In the genomic region with DNA sequence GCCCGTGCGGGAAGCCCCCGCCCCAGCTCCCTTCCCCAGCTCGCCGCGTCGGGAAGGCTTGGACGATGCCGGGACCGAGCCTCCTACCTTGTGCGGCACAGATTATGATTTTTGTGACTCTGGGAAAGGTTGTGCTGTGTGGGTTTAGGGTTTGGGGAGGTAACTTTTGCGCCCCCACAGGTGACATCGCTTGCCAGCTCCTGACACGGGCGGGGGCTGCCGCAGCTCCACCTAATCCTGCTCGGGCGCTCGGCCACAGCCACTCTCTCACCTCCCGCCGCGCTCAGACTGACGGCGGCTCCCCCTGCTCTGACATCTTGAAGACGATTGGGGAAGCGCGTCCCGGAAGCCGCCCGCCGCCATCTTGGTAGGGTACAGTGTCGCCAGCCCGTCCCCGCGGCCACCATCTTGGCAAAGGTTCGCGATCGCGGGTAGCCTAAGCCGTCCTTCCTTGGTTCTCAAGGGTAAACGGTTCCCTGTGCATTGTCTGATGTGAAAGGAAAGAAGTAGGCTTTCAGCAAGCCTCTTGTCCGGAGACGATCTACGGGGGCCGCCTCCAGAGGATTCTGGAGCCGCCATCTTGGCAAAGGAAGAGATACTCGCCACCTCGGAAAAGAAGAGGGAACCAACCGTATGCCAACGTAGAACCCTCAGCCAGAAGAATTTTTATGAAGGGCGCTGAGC, we compare ENCODE assay signal across 1 cellular context.
TF ChIP-seq lines count a peak whose summit lies in the region.

No MANE protein-coding gene starts in this region.

TF ChIP-seq in H1, 55 proteins besides CTCF, POLR2A, EP300 and RAD21:
- TF ChIP-seq CBX8 (IDR thresholded peaks at IDR 0.05; ENCODE audit: borderline replicate concordance, low read depth, low read length) (no peak), SP4 (IDR thresholded peaks at IDR 0.05; ENCODE audit: low read length) (0 out of 2 replicates have a peak, but pooled peaks have one; percentile 29), PHF8 (conservative IDR thresholded peaks at IDR 0.05; ENCODE audit: low read depth, low read length) (peak; percentile 35; the same call in 1 of the 2 replicates), CTBP2 (IDR thresholded peaks at IDR 0.05; ENCODE audit: borderline replicate concordance, insufficient read depth, insufficient read length, low read length) (peak; percentile 81), RXRA (IDR thresholded peaks at IDR 0.05; ENCODE audit: insufficient read depth, low read depth, low read length) (no peak), RBBP5 (IDR thresholded peaks at IDR 0.05; ENCODE audit: borderline replicate concordance, low read depth, low read length) (peak; percentile 55), SUZ12 (IDR thresholded peaks at IDR 0.05; ENCODE audit: low read length) (no peak), SP2 (IDR thresholded peaks at IDR 0.05; ENCODE audit: low read length) (no peak), SAP30 (IDR thresholded peaks at IDR 0.05; ENCODE audit: insufficient read depth, insufficient replicate concordance, low read length) (peak; percentile 73), JUND (IDR thresholded peaks at IDR 0.05; ENCODE audit: low read length) (no peak), FOSL1 (IDR thresholded peaks at IDR 0.05; ENCODE audit: insufficient read depth, low read depth, low read length) (no peak), GTF2F1 (IDR thresholded peaks at IDR 0.05; ENCODE audit: borderline replicate concordance, low read depth, low read length) (no peak), CEBPB (IDR thresholded peaks at IDR 0.05; ENCODE audit: low read depth, low read length) (no peak), SIX5 (IDR thresholded peaks at IDR 0.05; ENCODE audit: low read depth, low read length) (0 out of 2 replicates have a peak, but pooled peaks have one; percentile 21), JUN (IDR thresholded peaks at IDR 0.05; ENCODE audit: low read depth, low read length) (no peak), KDM1A (IDR thresholded peaks at IDR 0.05; ENCODE audit: borderline replicate concordance, low read length) (0 out of 2 replicates have a peak, but pooled peaks have one; percentile 42), RNF2 (IDR thresholded peaks at IDR 0.05; ENCODE audit: borderline replicate concordance, low read depth, low read length, missing control alignments, poor library complexity, severe bottlenecking) (no peak), EZH2 (IDR thresholded peaks at IDR 0.05; ENCODE audit: low read depth, low read length, severe bottlenecking) (no peak), MAFK (IDR thresholded peaks at IDR 0.05; ENCODE audit: low read depth, low read length) (no peak), HDAC2 (IDR thresholded peaks at IDR 0.05; ENCODE audit: borderline replicate concordance in 1 of 2, low read depth in 2 of 2, low read length in 2 of 2) (peak in 1 of 2 experiments; percentile 94; a peak in 2 of 4 replicates), E2F6 (IDR thresholded peaks at IDR 0.05) (peak; percentile 95), TAF1 (IDR thresholded peaks at IDR 0.05; ENCODE audit: low read depth, low read length) (peak; percentile 53; the same call in 1 of the 2 replicates), GABPA (IDR thresholded peaks at IDR 0.05; ENCODE audit: borderline replicate concordance, insufficient read depth, low read length) (no peak), ATF2 (IDR thresholded peaks at IDR 0.05; ENCODE audit: low read length) (peak; percentile 43; the same call in 1 of the 2 replicates), SIN3A (conservative IDR thresholded peaks at IDR 0.05 in 1 of 2, IDR thresholded peaks at IDR 0.05 in 1 of 2; ENCODE audit: low read depth in 1 of 2, low read length in 2 of 2) (peak; percentile 78 to 83; a peak in 2 of 4 replicates), CHD1 (IDR thresholded peaks at IDR 0.05; ENCODE audit: low read depth, low read length) (no peak), NANOG (IDR thresholded peaks at IDR 0.05; ENCODE audit: insufficient read depth, low read depth, low read length, poor library complexity, severe bottlenecking) (no peak), ASH2L (IDR thresholded peaks at IDR 0.05; ENCODE audit: low read length) (peak; percentile 91), NRF1 (IDR thresholded peaks at IDR 0.05; ENCODE audit: low read depth, low read length) (no peak), YY1 (IDR thresholded peaks at IDR 0.05; ENCODE audit: low read depth, low read length) (peak; percentile 100), CHD2 (IDR thresholded peaks at IDR 0.05; ENCODE audit: low read length) (no peak), SIRT6 (IDR thresholded peaks at IDR 0.05; ENCODE audit: low read length) (no peak), BACH1 (IDR thresholded peaks at IDR 0.05; ENCODE audit: low read length) (no peak), TCF12 (IDR thresholded peaks at IDR 0.05; ENCODE audit: low read depth, low read length) (no peak), KDM4A (IDR thresholded peaks at IDR 0.05; ENCODE audit: low read depth, low read length, severe bottlenecking) (peak; percentile 99), SP1 (IDR thresholded peaks at IDR 0.05; ENCODE audit: low read depth, low read length) (no peak), TBP (IDR thresholded peaks at IDR 0.05; ENCODE audit: low read depth, low read length) (peak; percentile 13; the same call in 1 of the 2 replicates), CREB1 (IDR thresholded peaks at IDR 0.05) (peak; percentile 52; the same call in 1 of the 2 replicates), SRF (IDR thresholded peaks at IDR 0.05; ENCODE audit: low read depth, low read length) (no peak), TAF7 (optimal IDR thresholded peaks at IDR 0.05; ENCODE audit: borderline replicate concordance, low read depth, low read length) (no peak), RFX5 (IDR thresholded peaks at IDR 0.05; ENCODE audit: borderline replicate concordance, low read depth, low read length) (no peak), POLR2AphosphoS5 (IDR thresholded peaks at IDR 0.05; ENCODE audit: low read depth, low read length) (peak; percentile 28; the same call in 1 of the 2 replicates), KDM5A (IDR thresholded peaks at IDR 0.05; ENCODE audit: low read length) (no peak), CBX5 (IDR thresholded peaks at IDR 0.05; ENCODE audit: low read depth, low read length) (no peak), TEAD4 (IDR thresholded peaks at IDR 0.05; ENCODE audit: low read depth, low read length) (no peak), EGR1 (IDR thresholded peaks at IDR 0.05; ENCODE audit: borderline replicate concordance, low read depth, low read length) (no peak), POU5F1 (IDR thresholded peaks at IDR 0.05; ENCODE audit: low read depth, low read length) (no peak), ZNF274 (IDR thresholded peaks at IDR 0.05; ENCODE audit: borderline replicate concordance, extremely low read depth, low read length) (no peak), BCL11A (IDR thresholded peaks at IDR 0.05; ENCODE audit: low read depth in 2 of 2, low read length in 2 of 2) (no peak), HDAC6 (IDR thresholded peaks at IDR 0.05; ENCODE audit: low read depth, low read length) (no peak), BRCA1 (IDR thresholded peaks at IDR 0.05; ENCODE audit: low read depth, low read length) (no peak)
- TF ChIP-seq, protein P1, sequence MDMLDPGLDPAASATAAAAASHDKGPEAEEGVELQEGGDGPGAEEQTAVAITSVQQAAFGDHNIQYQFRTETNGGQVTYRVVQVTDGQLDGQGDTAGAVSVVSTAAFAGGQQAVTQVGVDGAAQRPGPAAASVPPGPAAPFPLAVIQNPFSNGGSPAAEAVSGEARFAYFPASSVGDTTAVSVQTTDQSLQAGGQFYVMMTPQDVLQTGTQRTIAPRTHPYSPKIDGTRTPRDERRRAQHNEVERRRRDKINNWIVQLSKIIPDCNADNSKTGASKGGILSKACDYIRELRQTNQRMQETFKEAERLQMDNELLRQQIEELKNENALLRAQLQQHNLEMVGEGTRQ (IDR thresholded peaks at IDR 0.05; ENCODE audit: low read length), result no peak
- TF ChIP-seq, protein P2, sequence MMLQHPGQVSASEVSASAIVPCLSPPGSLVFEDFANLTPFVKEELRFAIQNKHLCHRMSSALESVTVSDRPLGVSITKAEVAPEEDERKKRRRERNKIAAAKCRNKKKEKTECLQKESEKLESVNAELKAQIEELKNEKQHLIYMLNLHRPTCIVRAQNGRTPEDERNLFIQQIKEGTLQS (IDR thresholded peaks at IDR 0.05; ENCODE audit: insufficient read depth, low read depth, low read length), result no peak
- TF ChIP-seq, protein P3, sequence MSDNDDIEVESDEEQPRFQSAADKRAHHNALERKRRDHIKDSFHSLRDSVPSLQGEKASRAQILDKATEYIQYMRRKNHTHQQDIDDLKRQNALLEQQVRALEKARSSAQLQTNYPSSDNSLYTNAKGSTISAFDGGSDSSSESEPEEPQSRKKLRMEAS (IDR thresholded peaks at IDR 0.05), result peak; percentile 90
- TF ChIP-seq, protein P4, sequence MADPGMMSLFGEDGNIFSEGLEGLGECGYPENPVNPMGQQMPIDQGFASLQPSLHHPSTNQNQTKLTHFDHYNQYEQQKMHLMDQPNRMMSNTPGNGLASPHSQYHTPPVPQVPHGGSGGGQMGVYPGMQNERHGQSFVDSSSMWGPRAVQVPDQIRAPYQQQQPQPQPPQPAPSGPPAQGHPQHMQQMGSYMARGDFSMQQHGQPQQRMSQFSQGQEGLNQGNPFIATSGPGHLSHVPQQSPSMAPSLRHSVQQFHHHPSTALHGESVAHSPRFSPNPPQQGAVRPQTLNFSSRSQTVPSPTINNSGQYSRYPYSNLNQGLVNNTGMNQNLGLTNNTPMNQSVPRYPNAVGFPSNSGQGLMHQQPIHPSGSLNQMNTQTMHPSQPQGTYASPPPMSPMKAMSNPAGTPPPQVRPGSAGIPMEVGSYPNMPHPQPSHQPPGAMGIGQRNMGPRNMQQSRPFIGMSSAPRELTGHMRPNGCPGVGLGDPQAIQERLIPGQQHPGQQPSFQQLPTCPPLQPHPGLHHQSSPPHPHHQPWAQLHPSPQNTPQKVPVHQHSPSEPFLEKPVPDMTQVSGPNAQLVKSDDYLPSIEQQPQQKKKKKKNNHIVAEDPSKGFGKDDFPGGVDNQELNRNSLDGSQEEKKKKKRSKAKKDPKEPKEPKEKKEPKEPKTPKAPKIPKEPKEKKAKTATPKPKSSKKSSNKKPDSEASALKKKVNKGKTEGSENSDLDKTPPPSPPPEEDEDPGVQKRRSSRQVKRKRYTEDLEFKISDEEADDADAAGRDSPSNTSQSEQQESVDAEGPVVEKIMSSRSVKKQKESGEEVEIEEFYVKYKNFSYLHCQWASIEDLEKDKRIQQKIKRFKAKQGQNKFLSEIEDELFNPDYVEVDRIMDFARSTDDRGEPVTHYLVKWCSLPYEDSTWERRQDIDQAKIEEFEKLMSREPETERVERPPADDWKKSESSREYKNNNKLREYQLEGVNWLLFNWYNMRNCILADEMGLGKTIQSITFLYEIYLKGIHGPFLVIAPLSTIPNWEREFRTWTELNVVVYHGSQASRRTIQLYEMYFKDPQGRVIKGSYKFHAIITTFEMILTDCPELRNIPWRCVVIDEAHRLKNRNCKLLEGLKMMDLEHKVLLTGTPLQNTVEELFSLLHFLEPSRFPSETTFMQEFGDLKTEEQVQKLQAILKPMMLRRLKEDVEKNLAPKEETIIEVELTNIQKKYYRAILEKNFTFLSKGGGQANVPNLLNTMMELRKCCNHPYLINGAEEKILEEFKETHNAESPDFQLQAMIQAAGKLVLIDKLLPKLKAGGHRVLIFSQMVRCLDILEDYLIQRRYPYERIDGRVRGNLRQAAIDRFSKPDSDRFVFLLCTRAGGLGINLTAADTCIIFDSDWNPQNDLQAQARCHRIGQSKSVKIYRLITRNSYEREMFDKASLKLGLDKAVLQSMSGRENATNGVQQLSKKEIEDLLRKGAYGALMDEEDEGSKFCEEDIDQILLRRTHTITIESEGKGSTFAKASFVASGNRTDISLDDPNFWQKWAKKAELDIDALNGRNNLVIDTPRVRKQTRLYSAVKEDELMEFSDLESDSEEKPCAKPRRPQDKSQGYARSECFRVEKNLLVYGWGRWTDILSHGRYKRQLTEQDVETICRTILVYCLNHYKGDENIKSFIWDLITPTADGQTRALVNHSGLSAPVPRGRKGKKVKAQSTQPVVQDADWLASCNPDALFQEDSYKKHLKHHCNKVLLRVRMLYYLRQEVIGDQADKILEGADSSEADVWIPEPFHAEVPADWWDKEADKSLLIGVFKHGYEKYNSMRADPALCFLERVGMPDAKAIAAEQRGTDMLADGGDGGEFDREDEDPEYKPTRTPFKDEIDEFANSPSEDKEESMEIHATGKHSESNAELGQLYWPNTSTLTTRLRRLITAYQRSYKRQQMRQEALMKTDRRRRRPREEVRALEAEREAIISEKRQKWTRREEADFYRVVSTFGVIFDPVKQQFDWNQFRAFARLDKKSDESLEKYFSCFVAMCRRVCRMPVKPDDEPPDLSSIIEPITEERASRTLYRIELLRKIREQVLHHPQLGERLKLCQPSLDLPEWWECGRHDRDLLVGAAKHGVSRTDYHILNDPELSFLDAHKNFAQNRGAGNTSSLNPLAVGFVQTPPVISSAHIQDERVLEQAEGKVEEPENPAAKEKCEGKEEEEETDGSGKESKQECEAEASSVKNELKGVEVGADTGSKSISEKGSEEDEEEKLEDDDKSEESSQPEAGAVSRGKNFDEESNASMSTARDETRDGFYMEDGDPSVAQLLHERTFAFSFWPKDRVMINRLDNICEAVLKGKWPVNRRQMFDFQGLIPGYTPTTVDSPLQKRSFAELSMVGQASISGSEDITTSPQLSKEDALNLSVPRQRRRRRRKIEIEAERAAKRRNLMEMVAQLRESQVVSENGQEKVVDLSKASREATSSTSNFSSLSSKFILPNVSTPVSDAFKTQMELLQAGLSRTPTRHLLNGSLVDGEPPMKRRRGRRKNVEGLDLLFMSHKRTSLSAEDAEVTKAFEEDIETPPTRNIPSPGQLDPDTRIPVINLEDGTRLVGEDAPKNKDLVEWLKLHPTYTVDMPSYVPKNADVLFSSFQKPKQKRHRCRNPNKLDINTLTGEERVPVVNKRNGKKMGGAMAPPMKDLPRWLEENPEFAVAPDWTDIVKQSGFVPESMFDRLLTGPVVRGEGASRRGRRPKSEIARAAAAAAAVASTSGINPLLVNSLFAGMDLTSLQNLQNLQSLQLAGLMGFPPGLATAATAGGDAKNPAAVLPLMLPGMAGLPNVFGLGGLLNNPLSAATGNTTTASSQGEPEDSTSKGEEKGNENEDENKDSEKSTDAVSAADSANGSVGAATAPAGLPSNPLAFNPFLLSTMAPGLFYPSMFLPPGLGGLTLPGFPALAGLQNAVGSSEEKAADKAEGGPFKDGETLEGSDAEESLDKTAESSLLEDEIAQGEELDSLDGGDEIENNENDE (IDR thresholded peaks at IDR 0.05; ENCODE audit: insufficient replicate concordance, low read length), result no peak
